8 cellular contexts compared by ENCODE assay signal in genomic region chr1:39845569-39846566, GRCh38. TPM values are rescaled to one million over a fixed set of nuclear protein-coding genes. Genes with fewer than 3 reads are reported as not detected.
DNase-seq lines count a peak whose midpoint lies in the region; ATAC-seq and TF ChIP-seq lines count a peak whose summit lies in the region.

No MANE protein-coding gene starts in this region.

- H3K9me3 Mint-ChIP-seq in endothelial cell (ENCODE audit: unreplicated experiment) (no peaks in the 10 kb centered on the region), naive B cell (no peaks in the 10 kb centered on the region), progenitor cell of endocrine pancreas (ENCODE audit: low read depth) (no peaks in the 10 kb centered on the region)

- DNase-seq in NCI-H774 (lab: John Stamatoyannopoulos, UW) (peak; percentile 100), endothelial cell (ENCODE audit: low spot score) (peak; percentile 9), naive B cell (peak; percentile 66), progenitor cell of endocrine pancreas (ENCODE audit: low spot score, unreplicated experiment) (no peak)
- DNase-seq in activated CD8-positive, alpha-beta memory T cell treated with anti-CD3 and anti-CD28 coated beads for 24 hours: peak; percentile 86
- peak; percentile 43 to 44 for DNase-seq in stimulated activated CD8-positive, alpha-beta memory T cell treated with anti-CD3 and anti-CD28 coated beads, Interleukin-7, amount 100 ng/mL, for 48 hours (ENCODE audit: extremely low read depth in 1 of 2, low read depth in 1 of 2)

- peak; percentile 70 for ATAC-seq in GM18498 (IDR thresholded peaks at IDR 0.05; ENCODE audit: unreplicated experiment)
- ATAC-seq in HG03378 (IDR thresholded peaks at IDR 0.05; ENCODE audit: unreplicated experiment): peak; percentile 60
- ATAC-seq in naive B cell (ENCODE audit: low read depth in 2 of 2): peak; percentile 98 to 99

- peaks cover 31% of the 10 kb centered on the region for H3K4me1 Mint-ChIP-seq in endothelial cell (ENCODE audit: unreplicated experiment)
- peaks cover 14 to 22% (median 21%) of the 10 kb centered on the region in 3 donors for H3K4me1 Mint-ChIP-seq in naive B cell
- H3K4me1 Mint-ChIP-seq in progenitor cell of endocrine pancreas (ENCODE audit: low read depth): peaks cover under 1% of the 10 kb centered on the region

- no peaks in the 10 kb centered on the region for H3K27me3 Mint-ChIP-seq in endothelial cell (ENCODE audit: unreplicated experiment)
- H3K27me3 Mint-ChIP-seq in naive B cell: no peaks in the 10 kb centered on the region
- H3K27me3 Mint-ChIP-seq in progenitor cell of endocrine pancreas: no peaks in the 10 kb centered on the region

- H3K4me3 Mint-ChIP-seq in endothelial cell (ENCODE audit: unreplicated experiment) (no peak overlapping the region), naive B cell (peak overlapping the region in 2 of 8 donors; percentile 28 to 42), progenitor cell of endocrine pancreas (ENCODE audit: low read depth) (no peak overlapping the region)

- TF ChIP-seq CTCF in endothelial cell (IDR thresholded peaks at IDR 0.05; ENCODE audit: unreplicated experiment) (no peak), progenitor cell of endocrine pancreas (IDR thresholded peaks at IDR 0.05; ENCODE audit: unreplicated experiment) (no peak)

- H3K27ac Mint-ChIP-seq in endothelial cell (ENCODE audit: unreplicated experiment): no peak overlapping the region
- peak overlapping the region; percentile 62 to 97 (median 83) for H3K27ac Mint-ChIP-seq in naive B cell
- H3K27ac Mint-ChIP-seq in progenitor cell of endocrine pancreas: no peak overlapping the region

- H3K36me3 Mint-ChIP-seq in endothelial cell (ENCODE audit: low read depth, unreplicated experiment) (peaks cover 20% of the 10 kb centered on the region), naive B cell (peaks cover 26 to 28% of the 10 kb centered on the region in 2 donors), progenitor cell of endocrine pancreas (ENCODE audit: insufficient read depth) (peaks cover 42% of the 10 kb centered on the region)

RNA-seq across cellular contexts. Expression of gene TRIT1, which starts 37.4 kb away (rescaled TPM):
- total RNA-seq in endothelial cell (ENCODE audit: unreplicated experiment) (16.1 TPM), progenitor cell of endocrine pancreas (35.9 and 43.3 TPM in 2 replicates)
- polyA plus RNA-seq in naive B cell (ENCODE audit: low read depth in 6 of 6): 10 to 100 TPM in 1 of 6 donors, 1 to 10 TPM in 5; 4.4 to 10.2 (median 6.9) TPM

RNA-seq across cellular contexts. Expression of gene MYCL, which starts 55.8 kb away (rescaled TPM):
- 20.1 TPM for total RNA-seq in endothelial cell (ENCODE audit: unreplicated experiment)
- under 1 TPM in 2 of 6 donors, not detected in 4; 0.12 to 0.36 TPM for polyA plus RNA-seq in naive B cell (ENCODE audit: low read depth in 6 of 6)
- total RNA-seq in progenitor cell of endocrine pancreas: 19.3 and 21.3 TPM in 2 replicates

RNA-seq across cellular contexts. Expression of gene BMP8B, which starts 57.2 kb away (rescaled TPM):
- total RNA-seq in endothelial cell (ENCODE audit: unreplicated experiment): 0.10 TPM
- under 1 TPM in 4 of 6 donors, not detected in 2; 0.09 to 0.84 (median 0.31) TPM for polyA plus RNA-seq in naive B cell (ENCODE audit: low read depth in 6 of 6)
- total RNA-seq in progenitor cell of endocrine pancreas: 0.75 and 0.91 TPM in 2 replicates

Comparison
In these comparisons a context has a peak if more than half of its experiments do, and no peak if none do; other contexts are left out.
1. H3K27ac Mint-ChIP-seq: peak in naive B cell (6 of 6); none in endothelial cell (single experiment) and progenitor cell of endocrine pancreas (single experiment).
2. Peak in every context shown above with its lines, with median percentiles within 50 percentile points of each other: ATAC-seq.